Comparison of ENCODE assay signal across 26 cellular contexts in the genomic region with DNA sequence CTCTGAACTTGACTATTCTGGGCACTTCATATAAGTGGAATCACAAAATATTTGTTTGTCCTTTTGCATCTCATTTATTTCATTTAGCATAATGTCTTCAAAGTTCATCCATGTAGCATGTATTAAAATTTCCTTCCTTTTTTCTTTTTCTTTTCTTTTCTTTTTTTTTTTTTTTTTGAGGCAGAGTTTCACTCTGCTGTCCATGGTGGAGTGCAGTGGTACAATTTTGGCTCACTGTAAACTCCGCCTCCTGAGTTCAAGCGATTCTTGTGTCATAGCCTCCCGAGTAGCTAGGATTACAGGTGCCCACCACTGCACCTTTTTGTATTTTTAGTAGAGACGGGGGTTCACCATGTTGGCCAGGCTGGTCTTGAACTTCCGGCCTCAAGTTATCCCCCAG. TPM values are rescaled to one million over a fixed set of nuclear protein-coding genes. Genes with fewer than 3 reads are reported as not detected.
"Had no signal": no experiment of that assay in that cellular context is flagged by ENCODE, and none has a peak within 500 bp of the region (broad histone marks: within the 10 kb centered on the region; RNA-seq: fewer than 3 reads in every experiment).

No MANE protein-coding gene starts in this region.

- H3K9me3 Mint-ChIP-seq: activated CD4-positive, alpha-beta memory T cell treated with anti-CD3 and anti-CD28 coated beads, Interleukin-2, amount 10 ng/mL, durations not matched to agents 7 days and 5 days; activated CD4-positive, alpha-beta T cell treated with anti-CD3 and anti-CD28 coated beads, Interleukin-2, amount 10 ng/mL, durations not matched to agents 24 days and 14 days; activated T-cell treated with anti-CD3 and anti-CD28 coated beads, Interleukin-2, amount 50 U/mL, for 72 hours; dendritic cell treated with granulocyte-macrophage colony-stimulating factor and Interleukin-4, amounts not matched to agents 40 ng/mL and 50 ng/mL, for 4 days; memory B cell; stimulated activated naive CD8-positive, alpha-beta T cell treated with anti-CD3 and anti-CD28 coated beads, Interleukin-15, amount 100 ng/mL, for 72 hours had no signal

- H3K4me1 Mint-ChIP-seq: activated CD4-positive, alpha-beta memory T cell treated with anti-CD3 and anti-CD28 coated beads, Interleukin-2, amount 10 ng/mL, durations not matched to agents 7 days and 5 days; activated CD4-positive, alpha-beta T cell treated with anti-CD3 and anti-CD28 coated beads, Interleukin-2, amount 10 ng/mL, durations not matched to agents 24 days and 14 days; activated naive CD8-positive, alpha-beta T cell treated with anti-CD3 and anti-CD28 coated beads, Interleukin-2, amount 50 U/mL, for 24 hours; memory B cell had no signal

- H3K4me3 Mint-ChIP-seq: activated CD4-positive, alpha-beta memory T cell treated with anti-CD3 and anti-CD28 coated beads, Interleukin-2, amount 10 ng/mL, durations not matched to agents 7 days and 5 days; activated CD4-positive, alpha-beta T cell treated with anti-CD3 and anti-CD28 coated beads, Interleukin-2, amount 10 ng/mL, durations not matched to agents 24 days and 14 days; activated naive CD8-positive, alpha-beta T cell treated with anti-CD3 and anti-CD28 coated beads, Interleukin-2, amount 50 U/mL, for 24 hours; activated T-cell treated with anti-CD3 and anti-CD28 coated beads, Interleukin-2, amount 50 U/mL, for 72 hours; dendritic cell treated with granulocyte-macrophage colony-stimulating factor and Interleukin-4, amounts not matched to agents 40 ng/mL and 50 ng/mL, for 4 days; memory B cell; natural killer cell treated with Interleukin-12 subunit alpha and Interleukin-12 subunit beta and Interleukin-15 and Interleukin-18, amount 100 ng/mL, for 72 hours; stimulated activated naive CD8-positive, alpha-beta T cell treated with anti-CD3 and anti-CD28 coated beads, Interleukin-15, amount 100 ng/mL, for 72 hours had no signal

- H3K27me3 ChIP-seq: body of pancreas, cardiac muscle cell, gastrocnemius medialis, heart left ventricle, pancreas, right atrium auricular region, suprapubic skin, upper lobe of left lung had no signal

- H3K9me3 ChIP-seq: body of pancreas, gastrocnemius medialis, neutrophil, pancreas, psoas muscle, right atrium auricular region, suprapubic skin, upper lobe of left lung had no signal

- H3K27me3 Mint-ChIP-seq: memory B cell had no signal

- DNase-seq: activated CD4-positive, alpha-beta memory T cell treated with anti-CD3 and anti-CD28 coated beads, Interleukin-2, amount 10 ng/mL, durations not matched to agents 7 days and 5 days; activated CD4-positive, alpha-beta T cell treated with anti-CD3 and anti-CD28 coated beads, Interleukin-2, amount 10 ng/mL, durations not matched to agents 24 days and 14 days; activated effector memory CD4-positive, alpha-beta T cell treated with Interleukin-2 at 50 U/mL for 16 hours; activated naive CD4-positive, alpha-beta T cell treated with anti-CD3 and anti-CD28 coated beads, Interleukin-2, amount 50 U/mL, for 16 hours; activated naive CD8-positive, alpha-beta T cell treated with anti-CD3 and anti-CD28 coated beads, Interleukin-2, amount 50 U/mL, for 24 hours; activated T-cell treated with anti-CD3 and anti-CD28 coated beads, Interleukin-2, amount 50 U/mL, for 72 hours; body of pancreas; effector CD8-positive, alpha-beta T cell; gastrocnemius medialis; heart left ventricle; pancreas; psoas muscle; stimulated activated CD4-positive, alpha-beta T cell treated with anti-CD3 and anti-CD28 coated beads, Interleukin-1b, Interleukin-23, amount 100 ng/mL, for 48 hours; stimulated activated naive CD8-positive, alpha-beta T cell treated with anti-CD3 and anti-CD28 coated beads, Interleukin-15, amount 100 ng/mL, for 72 hours had no signal

- H3K4me3 ChIP-seq: body of pancreas, cardiac muscle cell, gastrocnemius medialis, heart left ventricle, pancreas, psoas muscle, right atrium auricular region, skin epidermis, suprapubic skin, upper lobe of left lung had no signal

- H3K27ac ChIP-seq: cardiac muscle cell, neutrophil, psoas muscle, suprapubic skin, VCaP had no signal

- H3K36me3 ChIP-seq: cardiac muscle cell, gastrocnemius medialis, heart left ventricle, neutrophil, pancreas, right atrium auricular region, suprapubic skin, upper lobe of left lung had no signal

- H3K27ac Mint-ChIP-seq: activated CD4-positive, alpha-beta memory T cell treated with anti-CD3 and anti-CD28 coated beads, Interleukin-2, amount 10 ng/mL, durations not matched to agents 7 days and 5 days; activated CD4-positive, alpha-beta T cell treated with anti-CD3 and anti-CD28 coated beads, Interleukin-2, amount 10 ng/mL, durations not matched to agents 24 days and 14 days; activated naive CD8-positive, alpha-beta T cell treated with anti-CD3 and anti-CD28 coated beads, Interleukin-2, amount 50 U/mL, for 24 hours; activated T-cell treated with anti-CD3 and anti-CD28 coated beads, Interleukin-2, amount 50 U/mL, for 72 hours; dendritic cell treated with granulocyte-macrophage colony-stimulating factor and Interleukin-4, amounts not matched to agents 40 ng/mL and 50 ng/mL, for 4 days; memory B cell; natural killer cell treated with Interleukin-12 subunit alpha and Interleukin-12 subunit beta and Interleukin-15 and Interleukin-18, amount 100 ng/mL, for 72 hours; stimulated activated naive CD8-positive, alpha-beta T cell treated with anti-CD3 and anti-CD28 coated beads, Interleukin-15, amount 100 ng/mL, for 72 hours had no signal

- ATAC-seq: activated CD4-positive, CD25-positive, alpha-beta regulatory T cell treated with anti-CD3 and anti-CD28 coated beads, Interleukin-2, amount 50 U/mL, for 24 hours; activated naive CD8-positive, alpha-beta T cell treated with anti-CD3 and anti-CD28 coated beads, Interleukin-2, amount 50 U/mL, for 24 hours; activated T-cell treated with anti-CD3 and anti-CD28 coated beads, Interleukin-2, amount 50 U/mL, for 72 hours; body of pancreas; gastrocnemius medialis; heart left ventricle; natural killer cell treated with Interleukin-12 subunit alpha and Interleukin-12 subunit beta and Interleukin-15 and Interleukin-18, amount 100 ng/mL, for 72 hours; pancreas; psoas muscle; stimulated activated naive CD8-positive, alpha-beta T cell treated with anti-CD3 and anti-CD28 coated beads, Interleukin-15, amount 100 ng/mL, for 72 hours had no signal

RNA-seq across cellular contexts. Expression of gene ATP8B1, which starts 11.9 kb away (rescaled TPM):
- total RNA-seq: activated CD4-positive, alpha-beta memory T cell treated with anti-CD3 and anti-CD28 coated beads, Interleukin-2, amount 10 ng/mL, durations not matched to agents 7 days and 5 days; activated CD4-positive, alpha-beta T cell treated with anti-CD3 and anti-CD28 coated beads, Interleukin-2, amount 10 ng/mL, durations not matched to agents 24 days and 14 days; activated T-cell treated with anti-CD3 and anti-CD28 coated beads, Interleukin-2, amount 50 U/mL, for 72 hours; natural killer cell treated with Interleukin-12 subunit alpha and Interleukin-12 subunit beta and Interleukin-15 and Interleukin-18, amount 100 ng/mL, for 72 hours; T-helper 2 cell treated with Interferon-gamma antibody and Interleukin-4, amounts not matched to agents 100 ng/mL and 5 ng/mL, for 36 hours had no signal
